1 cellular context compared by ENCODE assay signal in the genomic region with DNA sequence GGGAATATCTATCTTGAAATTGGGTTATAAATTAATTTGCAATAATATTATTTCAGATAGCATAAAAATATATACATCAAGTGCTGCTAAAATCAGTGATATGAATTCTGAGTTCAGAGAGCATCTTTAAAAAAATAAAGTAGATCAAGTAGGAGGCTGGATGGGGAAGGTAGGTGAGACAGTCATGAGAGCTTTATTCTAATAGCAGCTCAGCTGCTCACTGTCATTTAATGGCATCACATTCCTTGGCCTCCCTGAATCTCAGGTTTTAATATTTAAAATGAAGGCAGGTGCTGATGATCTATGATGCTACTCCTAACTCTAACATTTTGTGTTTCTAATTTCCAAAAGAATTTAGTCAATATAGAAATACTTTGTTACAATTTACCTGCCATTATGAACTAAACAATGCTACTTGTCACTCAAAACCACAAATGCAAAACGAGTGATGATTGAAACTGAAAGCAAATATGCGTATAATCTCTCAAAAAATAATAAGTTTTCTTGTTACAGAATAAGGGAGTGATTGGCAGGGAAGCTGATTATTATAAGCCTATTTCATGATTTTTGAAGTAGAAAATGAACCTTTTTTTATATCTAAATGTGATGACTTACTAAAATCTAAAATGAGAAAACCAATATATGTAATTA.
TF ChIP-seq lines count a peak whose summit lies in the region.

No MANE protein-coding gene starts in this region.

TF ChIP-seq in GM23338, 12 proteins besides CTCF, POLR2A, EP300 and RAD21:
- TF ChIP-seq, protein P1, sequence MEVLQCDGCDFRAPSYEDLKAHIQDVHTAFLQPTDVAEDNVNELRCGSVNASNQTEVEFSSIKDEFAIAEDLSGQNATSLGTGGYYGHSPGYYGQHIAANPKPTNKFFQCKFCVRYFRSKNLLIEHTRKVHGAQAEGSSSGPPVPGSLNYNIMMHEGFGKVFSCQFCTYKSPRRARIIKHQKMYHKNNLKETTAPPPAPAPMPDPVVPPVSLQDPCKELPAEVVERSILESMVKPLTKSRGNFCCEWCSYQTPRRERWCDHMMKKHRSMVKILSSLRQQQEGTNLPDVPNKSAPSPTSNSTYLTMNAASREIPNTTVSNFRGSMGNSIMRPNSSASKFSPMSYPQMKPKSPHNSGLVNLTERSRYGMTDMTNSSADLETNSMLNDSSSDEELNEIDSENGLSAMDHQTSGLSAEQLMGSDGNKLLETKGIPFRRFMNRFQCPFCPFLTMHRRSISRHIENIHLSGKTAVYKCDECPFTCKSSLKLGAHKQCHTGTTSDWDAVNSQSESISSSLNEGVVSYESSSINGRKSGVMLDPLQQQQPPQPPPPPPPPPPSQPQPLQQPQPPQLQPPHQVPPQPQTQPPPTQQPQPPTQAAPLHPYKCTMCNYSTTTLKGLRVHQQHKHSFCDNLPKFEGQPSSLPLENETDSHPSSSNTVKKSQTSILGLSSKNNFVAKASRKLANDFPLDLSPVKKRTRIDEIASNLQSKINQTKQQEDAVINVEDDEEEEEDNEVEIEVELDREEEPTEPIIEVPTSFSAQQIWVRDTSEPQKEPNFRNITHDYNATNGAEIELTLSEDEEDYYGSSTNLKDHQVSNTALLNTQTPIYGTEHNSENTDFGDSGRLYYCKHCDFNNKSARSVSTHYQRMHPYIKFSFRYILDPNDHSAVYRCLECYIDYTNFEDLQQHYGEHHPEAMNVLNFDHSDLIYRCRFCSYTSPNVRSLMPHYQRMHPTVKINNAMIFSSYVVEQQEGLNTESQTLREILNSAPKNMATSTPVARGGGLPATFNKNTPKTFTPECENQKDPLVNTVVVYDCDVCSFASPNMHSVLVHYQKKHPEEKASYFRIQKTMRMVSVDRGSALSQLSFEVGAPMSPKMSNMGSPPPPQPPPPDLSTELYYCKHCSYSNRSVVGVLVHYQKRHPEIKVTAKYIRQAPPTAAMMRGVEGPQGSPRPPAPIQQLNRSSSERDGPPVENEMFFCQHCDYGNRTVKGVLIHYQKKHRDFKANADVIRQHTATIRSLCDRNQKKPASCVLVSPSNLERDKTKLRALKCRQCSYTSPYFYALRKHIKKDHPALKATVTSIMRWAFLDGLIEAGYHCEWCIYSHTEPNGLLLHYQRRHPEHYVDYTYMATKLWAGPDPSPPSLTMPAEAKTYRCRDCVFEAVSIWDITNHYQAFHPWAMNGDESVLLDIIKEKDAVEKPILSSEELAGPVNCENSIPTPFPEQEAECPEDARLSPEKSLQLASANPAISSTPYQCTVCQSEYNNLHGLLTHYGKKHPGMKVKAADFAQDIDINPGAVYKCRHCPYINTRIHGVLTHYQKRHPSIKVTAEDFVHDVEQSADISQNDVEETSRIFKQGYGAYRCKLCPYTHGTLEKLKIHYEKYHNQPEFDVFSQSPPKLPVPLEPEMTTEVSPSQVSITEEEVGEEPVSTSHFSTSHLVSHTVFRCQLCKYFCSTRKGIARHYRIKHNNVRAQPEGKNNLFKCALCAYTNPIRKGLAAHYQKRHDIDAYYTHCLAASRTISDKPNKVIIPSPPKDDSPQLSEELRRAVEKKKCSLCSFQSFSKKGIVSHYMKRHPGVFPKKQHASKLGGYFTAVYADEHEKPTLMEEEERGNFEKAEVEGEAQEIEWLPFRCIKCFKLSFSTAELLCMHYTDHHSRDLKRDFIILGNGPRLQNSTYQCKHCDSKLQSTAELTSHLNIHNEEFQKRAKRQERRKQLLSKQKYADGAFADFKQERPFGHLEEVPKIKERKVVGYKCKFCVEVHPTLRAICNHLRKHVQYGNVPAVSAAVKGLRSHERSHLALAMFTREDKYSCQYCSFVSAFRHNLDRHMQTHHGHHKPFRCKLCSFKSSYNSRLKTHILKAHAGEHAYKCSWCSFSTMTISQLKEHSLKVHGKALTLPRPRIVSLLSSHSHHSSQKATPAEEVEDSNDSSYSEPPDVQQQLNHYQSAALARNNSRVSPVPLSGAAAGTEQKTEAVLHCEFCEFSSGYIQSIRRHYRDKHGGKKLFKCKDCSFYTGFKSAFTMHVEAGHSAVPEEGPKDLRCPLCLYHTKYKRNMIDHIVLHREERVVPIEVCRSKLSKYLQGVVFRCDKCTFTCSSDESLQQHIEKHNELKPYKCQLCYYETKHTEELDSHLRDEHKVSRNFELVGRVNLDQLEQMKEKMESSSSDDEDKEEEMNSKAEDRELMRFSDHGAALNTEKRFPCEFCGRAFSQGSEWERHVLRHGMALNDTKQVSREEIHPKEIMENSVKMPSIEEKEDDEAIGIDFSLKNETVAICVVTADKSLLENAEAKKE (CRISPR knock-in tag; IDR thresholded peaks at IDR 0.05): no peak
- TF ChIP-seq ETS1 (IDR thresholded peaks at IDR 0.05) (no peak), EZH2 (IDR thresholded peaks at IDR 0.05; ENCODE audit: low read depth, unreplicated experiment) (no peak), POLR2AphosphoS5 (IDR thresholded peaks at IDR 0.05; ENCODE audit: low read depth) (no peak)
